In genomic region chr14:105247026-105247425, GRCh38 we compare ENCODE assay signal across 15 cellular contexts. TPM values are rescaled to one million over a fixed set of nuclear protein-coding genes. Genes with fewer than 3 reads are reported as not detected.
DNase-seq lines count a peak whose midpoint lies in the region; ATAC-seq and TF ChIP-seq lines count a peak whose summit lies in the region.
"Had no signal": no experiment of that assay in that cellular context is flagged by ENCODE, and none has a peak within 500 bp of the region (broad histone marks: within the 10 kb centered on the region; RNA-seq: fewer than 3 reads in every experiment).

No MANE protein-coding gene starts in this region.

- peaks cover 5% of the 10 kb centered on the region for H3K4me1 ChIP-seq in A673 (ENCODE audit: insufficient read depth, low read length, poor library complexity, severe bottlenecking)
- peaks cover 19% of the 10 kb centered on the region for H3K4me1 ChIP-seq in CD4-positive, alpha-beta memory T cell (ENCODE audit: insufficient read depth, low read length)

- H3K9me3 Mint-ChIP-seq in CD4-positive, alpha-beta memory T cell, result no peaks in the 10 kb centered on the region
- H3K9me3 Mint-ChIP-seq in activated B cell treated with CpG ODN at 0.5 μM for 24 hours (no peaks in the 10 kb centered on the region), immature natural killer cell (no peaks in the 10 kb centered on the region)

- no peaks in the 10 kb centered on the region for H3K9me3 ChIP-seq in A673 (ENCODE audit: low read depth, low read length, poor library complexity, severe bottlenecking)
- H3K9me3 ChIP-seq in CD4-positive, alpha-beta memory T cell (ENCODE audit: control insufficient read depth in 1 of 2, low read length in 2 of 2), result no peaks in the 10 kb centered on the region
- H3K9me3 ChIP-seq: spleen, stomach had no signal

- H3K4me3 Mint-ChIP-seq in CD4-positive, alpha-beta memory T cell, result peak overlapping the region in 6 of 8 donors; percentile 74 to 84 (median 77)
- H3K4me3 Mint-ChIP-seq in activated B cell treated with CpG ODN at 0.5 μM for 24 hours, result peak overlapping the region; percentile 82
- peak overlapping the region; percentile 65 to 83 (median 80) for H3K4me3 Mint-ChIP-seq in immature natural killer cell

- CTCF ChIA-PET in A673 (lab: Charles Lee), result no interaction called here
- CTCF ChIA-PET in CD4-positive, alpha-beta memory T cell (lab: Charles Lee; ENCODE audit: partially characterized antibody), result no interaction called here
- CTCF ChIA-PET in activated B cell treated with CpG ODN at 0.5 μM for 24 hours (lab: Charles Lee), result no interaction called here

- DNase-seq in A673 (ENCODE audit: low spot score), result no peak
- DNase-seq in CD4-positive, alpha-beta memory T cell, result no peak
- no peak for DNase-seq in activated B cell treated with CpG ODN at 0.5 μM for 24 hours
- DNase-seq in immature natural killer cell, result no peak
- DNase-seq in stimulated activated naive CD4-positive, alpha-beta T cell (lab: John Stamatoyannopoulos, UW), result no peak
- DNase-seq in nucleus accumbens (lab: John Stamatoyannopoulos, UW), result no peak
- DNase-seq in NCI-H2227 treated with DMSO at 0.1 percent for 48 hours (lab: John Stamatoyannopoulos, UW), result no peak
- DNase-seq: KBM-7, mesendoderm, NCI-H1436 treated with DMSO at 0.1 percent for 48 hours, NCI-H446 treated with DMSO at 0.1 percent for 48 hours, stomach had no signal

- H3K4me3 ChIP-seq in A673 (ENCODE audit: low read depth, low read length, poor library complexity, severe bottlenecking), result no peak overlapping the region
- H3K4me3 ChIP-seq in CD4-positive, alpha-beta memory T cell (ENCODE audit: low read length in 2 of 2), result no peak overlapping the region

- no peaks in the 10 kb centered on the region for H3K27me3 Mint-ChIP-seq in CD4-positive, alpha-beta memory T cell
- no peaks in the 10 kb centered on the region for H3K27me3 Mint-ChIP-seq in activated B cell treated with CpG ODN at 0.5 μM for 24 hours
- H3K27me3 Mint-ChIP-seq in immature natural killer cell (ENCODE audit: low read depth in 3 of 3), result peaks cover 2 to 4% (median 2%) of the 10 kb centered on the region in 3 donors

- peaks cover 15% of the 10 kb centered on the region for H3K36me3 ChIP-seq in A673 (ENCODE audit: insufficient read depth, low read length, poor library complexity, severe bottlenecking)
- H3K36me3 ChIP-seq in CD4-positive, alpha-beta memory T cell (ENCODE audit: insufficient read depth, low read length), result peaks cover 7% of the 10 kb centered on the region

- TSS peak; percentile 18 for BruUV-seq in A673 (replicated peaks; lab: Mats Ljungman, UMichigan)

- H3K27me3 ChIP-seq in A673 (replicated peaks; ENCODE audit: insufficient read depth, low read depth, low read length, poor library complexity), result no peaks in the 10 kb centered on the region
- no peaks in the 10 kb centered on the region for H3K27me3 ChIP-seq in CD4-positive, alpha-beta memory T cell (ENCODE audit: insufficient read depth, low read length)
- H3K27me3 ChIP-seq: spleen, stomach had no signal

- H3K27ac ChIP-seq in A673 (ENCODE audit: low read depth, low read length, poor library complexity, severe bottlenecking), result no peak overlapping the region
- no peak overlapping the region for H3K27ac ChIP-seq in CD4-positive, alpha-beta memory T cell (ENCODE audit: low read depth, low read length)
- H3K27ac ChIP-seq: epithelial cell of prostate had no signal

- intact Hi-C loops in A673 (cut with micrococcal nuclease; ENCODE audit: unreplicated experiment), result no loop called here
- intact Hi-C loops in CD4-positive, alpha-beta memory T cell (cut with micrococcal nuclease), result no loop called here
- intact Hi-C loops in activated B cell treated with CpG ODN at 0.5 μM for 24 hours (cut with micrococcal nuclease), result no loop called here

- ATAC-seq in activated B cell treated with CpG ODN at 0.5 μM for 24 hours (ENCODE audit: low read depth), result no peak
- no peak for ATAC-seq in GM18909 (IDR thresholded peaks at IDR 0.05; ENCODE audit: poor library complexity, unreplicated experiment)

- peak overlapping the region in 4 of 7 donors; percentile 62 to 89 (median 88) for H3K27ac Mint-ChIP-seq in CD4-positive, alpha-beta memory T cell
- H3K27ac Mint-ChIP-seq in activated B cell treated with CpG ODN at 0.5 μM for 24 hours, result no peak overlapping the region
- H3K27ac Mint-ChIP-seq in immature natural killer cell, result peak overlapping the region in 5 of 6 donors; percentile 58 to 82 (median 75)

- no peak for TF ChIP-seq CTCF in A673 (conservative IDR thresholded peaks at IDR 0.05; ENCODE audit: low read depth, low read length)
- no peak for TF ChIP-seq CTCF in activated B cell treated with CpG ODN at 0.5 μM for 24 hours (IDR thresholded peaks at IDR 0.05)

- peaks cover 0 to 24% of the 10 kb centered on the region in 2 donors for H3K36me3 Mint-ChIP-seq in CD4-positive, alpha-beta memory T cell
- H3K36me3 Mint-ChIP-seq in activated B cell treated with CpG ODN at 0.5 μM for 24 hours (ENCODE audit: low read depth) (peaks cover 22% of the 10 kb centered on the region), immature natural killer cell (peaks cover 0 to 4% (median 0%) of the 10 kb centered on the region in 3 donors)

- H3K4me1 Mint-ChIP-seq in CD4-positive, alpha-beta memory T cell, result peaks cover 14 to 48% (median 19%) of the 10 kb centered on the region in 4 donors
- peaks cover 40% of the 10 kb centered on the region for H3K4me1 Mint-ChIP-seq in activated B cell treated with CpG ODN at 0.5 μM for 24 hours
- peaks cover 21 to 22% of the 10 kb centered on the region in 2 donors for H3K4me1 Mint-ChIP-seq in immature natural killer cell

- POLR2A ChIA-PET in A673 (lab: Charles Lee; ENCODE audit: low non-redundant PET) (no interaction called here), activated B cell treated with CpG ODN at 0.5 μM for 24 hours (lab: Charles Lee) (interaction anchor here (1.8 kb wide), 1 partner anchor 67 kb away, joined by 5 read pairs; the partner anchor contains the start of gene PACS2)
- POLR2A ChIA-PET in CD4-positive, alpha-beta memory T cell (lab: Charles Lee; ENCODE audit: partially characterized antibody), result interaction anchor here (1.1 to 2.6 kb wide), 3 partner anchors 64 to 234 kb away, joined by 3 to 18 read pairs (median 5); partner anchors contain the start of gene PACS2

RNA-seq across cellular contexts. Expression of gene BTBD6, which starts 1.3 kb away (rescaled TPM):
- total RNA-seq in A673 (2021) (39.5 and 39.9 TPM in 2 replicates), activated B cell treated with CpG ODN at 0.5 μM for 24 hours (17.5 and 21.0 TPM in 2 replicates)
- total RNA-seq in CD4-positive, alpha-beta memory T cell, result 10 to 100 TPM; 52.0 to 56.7 TPM
- polyA plus RNA-seq in CD4-positive, alpha-beta memory T cell, result 10 to 100 TPM in 1 of 2 donors, 1 to 10 TPM in 1; 5.4 to 17.4 TPM
- polyA plus RNA-seq in immature natural killer cell, result 10 to 100 TPM in 2 of 3 donors, 1 to 10 TPM in 1; 3.7 to 13.3 (median 13.1) TPM

RNA-seq across cellular contexts. Expression of gene BRF1, which starts 53.8 kb away (rescaled TPM):
- total RNA-seq in A673 (2021), result 41.8 and 48.0 TPM in 2 replicates
- total RNA-seq in CD4-positive, alpha-beta memory T cell, result 10 to 100 TPM; 49.7 to 56.0 TPM
- polyA plus RNA-seq in CD4-positive, alpha-beta memory T cell, result 10 to 100 TPM in 1 of 2 donors, 1 to 10 TPM in 1; 3.0 to 10.2 TPM
- 28.7 and 32.8 TPM in 2 replicates for total RNA-seq in activated B cell treated with CpG ODN at 0.5 μM for 24 hours
- 10 to 100 TPM in 1 of 3 donors, 1 to 10 TPM in 2; 2.9 to 11.0 (median 8.0) TPM for polyA plus RNA-seq in immature natural killer cell
